ENCODE assay signal across 1 cellular context in genomic region chr2:143034292-143035074, GRCh38.
TF ChIP-seq lines count a peak whose summit lies in the region.

No MANE protein-coding gene starts in this region.

TF ChIP-seq in HepG2, 621 proteins besides CTCF, POLR2A, EP300 and RAD21 (continued from another document and continues in another):
- TF ChIP-seq ZNF580 (CRISPR knock-in tag; IDR thresholded peaks at IDR 0.05; ENCODE audit: borderline replicate concordance, low read depth) (no peak), RXRB (CRISPR knock-in tag; IDR thresholded peaks at IDR 0.05; ENCODE audit: borderline replicate concordance) (peak; percentile 43; the same call in 1 of the 2 replicates), ZNF784 (CRISPR knock-in tag; IDR thresholded peaks at IDR 0.05; ENCODE audit: borderline replicate concordance) (no peak), NKX3-1 (CRISPR knock-in tag; IDR thresholded peaks at IDR 0.05) (no peak), PAWR (CRISPR knock-in tag; IDR thresholded peaks at IDR 0.05; ENCODE audit: borderline replicate concordance) (no peak), ZNF292 (CRISPR knock-in tag; IDR thresholded peaks at IDR 0.05; ENCODE audit: borderline replicate concordance, low read depth) (no peak), BCL6 (CRISPR knock-in tag; IDR thresholded peaks at IDR 0.05) (no peak), PBX2 (CRISPR knock-in tag; IDR thresholded peaks at IDR 0.05) (no peak), RFXAP (CRISPR knock-in tag; IDR thresholded peaks at IDR 0.05; ENCODE audit: borderline replicate concordance) (no peak), ZNF792 (CRISPR knock-in tag; IDR thresholded peaks at IDR 0.05) (peak; percentile 46; the same call in 1 of the 2 replicates), CREB1 (IDR thresholded peaks at IDR 0.05) (no peak), CREB1 (CRISPR knock-in tag; IDR thresholded peaks at IDR 0.05) (0 out of 2 replicates have a peak, but pooled peaks have one; percentile 53), IKZF5 (CRISPR knock-in tag; IDR thresholded peaks at IDR 0.05) (no peak), ISL2 (CRISPR knock-in tag; IDR thresholded peaks at IDR 0.05) (no peak; the same call in 1 of the 2 replicates), HES4 (CRISPR knock-in tag; IDR thresholded peaks at IDR 0.05; ENCODE audit: borderline replicate concordance) (no peak), GLMP (CRISPR knock-in tag; IDR thresholded peaks at IDR 0.05; ENCODE audit: borderline replicate concordance) (no peak), THAP9 (CRISPR knock-in tag; IDR thresholded peaks at IDR 0.05; ENCODE audit: borderline replicate concordance) (no peak), SAP130 (CRISPR knock-in tag; IDR thresholded peaks at IDR 0.05; ENCODE audit: low read depth) (no peak), CCAR2 (optimal IDR thresholded peaks at IDR 0.05; ENCODE audit: low read depth, low read length) (no peak), CC2D1A (CRISPR knock-in tag; IDR thresholded peaks at IDR 0.05) (no peak), POGK (CRISPR knock-in tag; conservative IDR thresholded peaks at IDR 0.05) (no peak), ZBTB3 (CRISPR knock-in tag; IDR thresholded peaks at IDR 0.05; ENCODE audit: borderline replicate concordance, low read depth) (no peak), ZNF83 (CRISPR knock-in tag; IDR thresholded peaks at IDR 0.05; ENCODE audit: borderline replicate concordance) (no peak), YEATS4 (CRISPR knock-in tag; IDR thresholded peaks at IDR 0.05; ENCODE audit: borderline replicate concordance) (no peak), ZNF263 (CRISPR knock-in tag; IDR thresholded peaks at IDR 0.05) (no peak), KLF12 (CRISPR knock-in tag; IDR thresholded peaks at IDR 0.05; ENCODE audit: borderline replicate concordance) (no peak), ZNF326 (CRISPR knock-in tag; IDR thresholded peaks at IDR 0.05; ENCODE audit: borderline replicate concordance) (no peak), ATAD3A (CRISPR knock-in tag; IDR thresholded peaks at IDR 0.05) (no peak), PREB (CRISPR knock-in tag; IDR thresholded peaks at IDR 0.05) (no peak), ZC3H4 (CRISPR knock-in tag; IDR thresholded peaks at IDR 0.05; ENCODE audit: borderline replicate concordance) (no peak), SSRP1 (CRISPR knock-in tag; IDR thresholded peaks at IDR 0.05) (no peak), KLF6 (CRISPR knock-in tag; IDR thresholded peaks at IDR 0.05) (0 out of 2 replicates have a peak, but pooled peaks have one; percentile 42), GMEB1 (CRISPR knock-in tag; IDR thresholded peaks at IDR 0.05; ENCODE audit: borderline replicate concordance) (no peak), ZNF18 (CRISPR knock-in tag; IDR thresholded peaks at IDR 0.05; ENCODE audit: insufficient replicate concordance) (no peak), ZNF232 (CRISPR knock-in tag; IDR thresholded peaks at IDR 0.05; ENCODE audit: borderline replicate concordance) (no peak), MYNN (CRISPR knock-in tag; IDR thresholded peaks at IDR 0.05; ENCODE audit: low read depth) (no peak), MXD4 (CRISPR knock-in tag; IDR thresholded peaks at IDR 0.05) (0 out of 2 replicates have a peak, but pooled peaks have one; percentile 38), ZFAT (CRISPR knock-in tag; conservative IDR thresholded peaks at IDR 0.05) (no peak), ZNF607 (CRISPR knock-in tag; IDR thresholded peaks at IDR 0.05; ENCODE audit: borderline replicate concordance) (no peak), ZBTB2 (CRISPR knock-in tag; IDR thresholded peaks at IDR 0.05; ENCODE audit: low read depth) (no peak), ZNF639 (CRISPR knock-in tag; conservative IDR thresholded peaks at IDR 0.05) (no peak), ZNF101 (CRISPR knock-in tag; IDR thresholded peaks at IDR 0.05; ENCODE audit: borderline replicate concordance, low read depth) (no peak), EED (CRISPR knock-in tag; IDR thresholded peaks at IDR 0.05) (no peak), ZIK1 (CRISPR knock-in tag; IDR thresholded peaks at IDR 0.05; ENCODE audit: borderline replicate concordance, low read depth) (no peak), ZNF10 (CRISPR knock-in tag; IDR thresholded peaks at IDR 0.05; ENCODE audit: borderline replicate concordance, low read depth) (no peak), ZNF570 (CRISPR knock-in tag; IDR thresholded peaks at IDR 0.05; ENCODE audit: borderline replicate concordance) (no peak), HMG20A (CRISPR knock-in tag; IDR thresholded peaks at IDR 0.05; ENCODE audit: borderline replicate concordance) (no peak), GZF1 (CRISPR knock-in tag; IDR thresholded peaks at IDR 0.05) (no peak)
